1 cellular context compared by ENCODE assay signal in the genomic region with DNA sequence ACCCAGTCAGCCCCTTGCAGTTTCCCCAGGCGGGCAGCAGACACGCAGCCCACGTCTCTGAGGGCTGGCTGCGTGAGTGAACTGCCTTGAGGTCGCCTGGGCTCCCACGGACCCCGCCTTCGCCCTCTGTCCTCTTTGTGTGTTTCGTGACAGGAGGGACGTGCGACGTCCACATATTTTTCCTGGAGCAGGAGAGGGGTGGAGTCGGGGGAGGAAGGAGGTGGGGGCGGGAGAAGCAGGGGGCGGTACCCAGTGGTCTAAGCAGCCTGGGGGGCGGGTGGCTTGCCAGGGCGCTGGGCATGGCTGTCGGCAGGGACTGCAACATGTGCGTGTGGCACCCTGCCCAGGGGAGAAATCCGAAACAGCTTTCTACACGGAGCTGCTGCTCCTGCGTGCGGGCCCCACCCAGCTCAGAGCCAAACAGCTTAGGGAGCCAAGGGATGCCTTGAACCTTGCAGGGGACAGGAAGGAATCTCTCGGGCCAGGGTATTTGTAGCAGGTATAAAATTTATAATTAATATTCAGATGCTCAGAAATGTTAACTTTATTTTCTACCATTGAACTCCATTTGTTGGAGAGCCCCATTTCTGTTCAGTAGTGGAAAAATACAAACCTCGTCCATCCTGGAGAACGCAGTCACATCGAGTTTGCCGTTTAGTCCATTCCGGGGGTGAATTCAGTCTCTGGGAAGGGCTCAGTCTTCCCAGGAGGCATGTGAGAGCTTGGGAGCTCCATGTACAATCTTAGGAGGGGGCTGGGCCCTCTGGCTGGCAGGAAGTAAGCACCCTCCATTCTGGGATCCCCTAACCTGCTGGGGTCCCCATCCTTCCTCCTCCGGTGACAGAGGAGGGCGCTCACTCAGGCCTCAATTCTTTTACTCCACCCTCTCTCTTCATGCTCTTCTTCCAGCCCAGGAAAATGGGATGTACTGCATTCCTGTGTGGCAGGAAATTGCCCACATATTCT.
TF ChIP-seq lines count a peak whose summit lies in the region.

No MANE protein-coding gene starts in this region.

TF ChIP-seq in HEK293, 187 proteins besides CTCF, POLR2A, EP300 and RAD21 (continued from another document and continues in another):
- TF ChIP-seq, protein P1, sequence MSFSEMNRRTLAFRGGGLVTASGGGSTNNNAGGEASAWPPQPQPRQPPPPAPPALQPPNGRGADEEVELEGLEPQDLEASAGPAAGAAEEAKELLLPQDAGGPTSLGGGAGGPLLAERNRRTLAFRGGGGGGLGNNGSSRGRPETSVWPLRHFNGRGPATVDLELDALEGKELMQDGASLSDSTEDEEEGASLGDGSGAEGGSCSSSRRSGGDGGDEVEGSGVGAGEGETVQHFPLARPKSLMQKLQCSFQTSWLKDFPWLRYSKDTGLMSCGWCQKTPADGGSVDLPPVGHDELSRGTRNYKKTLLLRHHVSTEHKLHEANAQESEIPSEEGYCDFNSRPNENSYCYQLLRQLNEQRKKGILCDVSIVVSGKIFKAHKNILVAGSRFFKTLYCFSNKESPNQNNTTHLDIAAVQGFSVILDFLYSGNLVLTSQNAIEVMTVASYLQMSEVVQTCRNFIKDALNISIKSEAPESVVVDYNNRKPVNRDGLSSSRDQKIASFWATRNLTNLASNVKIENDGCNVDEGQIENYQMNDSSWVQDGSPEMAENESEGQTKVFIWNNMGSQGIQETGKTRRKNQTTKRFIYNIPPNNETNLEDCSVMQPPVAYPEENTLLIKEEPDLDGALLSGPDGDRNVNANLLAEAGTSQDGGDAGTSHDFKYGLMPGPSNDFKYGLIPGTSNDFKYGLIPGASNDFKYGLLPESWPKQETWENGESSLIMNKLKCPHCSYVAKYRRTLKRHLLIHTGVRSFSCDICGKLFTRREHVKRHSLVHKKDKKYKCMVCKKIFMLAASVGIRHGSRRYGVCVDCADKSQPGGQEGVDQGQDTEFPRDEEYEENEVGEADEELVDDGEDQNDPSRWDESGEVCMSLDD (tag by site-specific recombination; IDR thresholded peaks at IDR 0.05), result no peak
- TF ChIP-seq ZNF23 (tag by site-specific recombination; IDR thresholded peaks at IDR 0.05; ENCODE audit: borderline replicate concordance) (no peak), ZNF223 (tag by site-specific recombination; IDR thresholded peaks at IDR 0.05) (no peak), ZNF548 (tag by site-specific recombination; IDR thresholded peaks at IDR 0.05) (no peak), ZNF138 (tag by site-specific recombination; IDR thresholded peaks at IDR 0.05; ENCODE audit: borderline replicate concordance) (no peak), ZNF433 (tag by site-specific recombination; IDR thresholded peaks at IDR 0.05; ENCODE audit: low read depth) (no peak), ZBTB1 (tag by site-specific recombination; IDR thresholded peaks at IDR 0.05) (no peak), ZNF292 (tag by site-specific recombination; IDR thresholded peaks at IDR 0.05; ENCODE audit: borderline replicate concordance, low read depth) (no peak), ZNF555 (tag by site-specific recombination; conservative IDR thresholded peaks at IDR 0.05) (no peak), KLF10 (tag by site-specific recombination; IDR thresholded peaks at IDR 0.05) (no peak), ZNF473 (tag by site-specific recombination; IDR thresholded peaks at IDR 0.05) (no peak), ZNF132 (tag by site-specific recombination; IDR thresholded peaks at IDR 0.05; ENCODE audit: borderline replicate concordance) (no peak), ZNF335 (tag by site-specific recombination; conservative IDR thresholded peaks at IDR 0.05) (peak; percentile 70), ZSCAN23 (tag by site-specific recombination; IDR thresholded peaks at IDR 0.05) (no peak), KLF16 (tag by site-specific recombination; IDR thresholded peaks at IDR 0.05) (0 out of 2 replicates have a peak, but pooled peaks have one; percentile 40), BCL11A (tag by site-specific recombination; IDR thresholded peaks at IDR 0.05; ENCODE audit: low read depth) (no peak), TRIM28 (IDR thresholded peaks at IDR 0.05; ENCODE audit: borderline replicate concordance, low read length) (no peak), SCRT1 (tag by site-specific recombination; IDR thresholded peaks at IDR 0.05; ENCODE audit: borderline replicate concordance) (0 out of 2 replicates have a peak, but pooled peaks have one; percentile 33), ZNF571 (tag by site-specific recombination; IDR thresholded peaks at IDR 0.05) (no peak), ZNF366 (tag by site-specific recombination; conservative IDR thresholded peaks at IDR 0.05) (no peak), ZNF404 (tag by site-specific recombination; IDR thresholded peaks at IDR 0.05) (no peak), YY1 (tag by site-specific recombination; IDR thresholded peaks at IDR 0.05) (0 out of 2 replicates have a peak, but pooled peaks have one; percentile 15), ZNF544 (tag by site-specific recombination; IDR thresholded peaks at IDR 0.05) (no peak), ZNF660 (tag by site-specific recombination; IDR thresholded peaks at IDR 0.05) (no peak), ZNF501 (tag by site-specific recombination; IDR thresholded peaks at IDR 0.05) (no peak), TCF7L2 (IDR thresholded peaks at IDR 0.05; ENCODE audit: borderline replicate concordance, low read depth, low read length) (no peak), ZNF654 (tag by site-specific recombination; IDR thresholded peaks at IDR 0.05; ENCODE audit: low read depth) (no peak)
- TF ChIP-seq, protein P2, sequence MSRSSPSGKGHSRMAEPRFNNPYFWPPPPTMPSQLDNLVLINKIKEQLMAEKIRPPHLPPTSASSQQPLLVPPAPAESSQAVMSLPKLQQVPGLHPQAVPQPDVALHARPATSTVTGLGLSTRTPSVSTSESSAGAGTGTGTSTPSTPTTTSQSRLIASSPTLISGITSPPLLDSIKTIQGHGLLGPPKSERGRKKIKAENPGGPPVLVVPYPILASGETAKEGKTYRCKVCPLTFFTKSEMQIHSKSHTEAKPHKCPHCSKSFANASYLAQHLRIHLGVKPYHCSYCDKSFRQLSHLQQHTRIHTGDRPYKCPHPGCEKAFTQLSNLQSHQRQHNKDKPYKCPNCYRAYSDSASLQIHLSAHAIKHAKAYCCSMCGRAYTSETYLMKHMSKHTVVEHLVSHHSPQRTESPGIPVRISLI (tag by site-specific recombination; IDR thresholded peaks at IDR 0.05), result no peak
- TF ChIP-seq, protein P3, sequence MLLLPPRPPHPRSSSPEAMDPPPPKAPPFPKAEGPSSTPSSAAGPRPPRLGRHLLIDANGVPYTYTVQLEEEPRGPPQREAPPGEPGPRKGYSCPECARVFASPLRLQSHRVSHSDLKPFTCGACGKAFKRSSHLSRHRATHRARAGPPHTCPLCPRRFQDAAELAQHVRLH (tag by site-specific recombination; IDR thresholded peaks at IDR 0.05), result no peak
- TF ChIP-seq, protein P4, sequence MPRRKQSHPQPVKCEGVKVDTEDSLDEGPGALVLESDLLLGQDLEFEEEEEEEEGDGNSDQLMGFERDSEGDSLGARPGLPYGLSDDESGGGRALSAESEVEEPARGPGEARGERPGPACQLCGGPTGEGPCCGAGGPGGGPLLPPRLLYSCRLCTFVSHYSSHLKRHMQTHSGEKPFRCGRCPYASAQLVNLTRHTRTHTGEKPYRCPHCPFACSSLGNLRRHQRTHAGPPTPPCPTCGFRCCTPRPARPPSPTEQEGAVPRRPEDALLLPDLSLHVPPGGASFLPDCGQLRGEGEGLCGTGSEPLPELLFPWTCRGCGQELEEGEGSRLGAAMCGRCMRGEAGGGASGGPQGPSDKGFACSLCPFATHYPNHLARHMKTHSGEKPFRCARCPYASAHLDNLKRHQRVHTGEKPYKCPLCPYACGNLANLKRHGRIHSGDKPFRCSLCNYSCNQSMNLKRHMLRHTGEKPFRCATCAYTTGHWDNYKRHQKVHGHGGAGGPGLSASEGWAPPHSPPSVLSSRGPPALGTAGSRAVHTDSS (tag by site-specific recombination; IDR thresholded peaks at IDR 0.05), result no peak
- TF ChIP-seq, protein P5, sequence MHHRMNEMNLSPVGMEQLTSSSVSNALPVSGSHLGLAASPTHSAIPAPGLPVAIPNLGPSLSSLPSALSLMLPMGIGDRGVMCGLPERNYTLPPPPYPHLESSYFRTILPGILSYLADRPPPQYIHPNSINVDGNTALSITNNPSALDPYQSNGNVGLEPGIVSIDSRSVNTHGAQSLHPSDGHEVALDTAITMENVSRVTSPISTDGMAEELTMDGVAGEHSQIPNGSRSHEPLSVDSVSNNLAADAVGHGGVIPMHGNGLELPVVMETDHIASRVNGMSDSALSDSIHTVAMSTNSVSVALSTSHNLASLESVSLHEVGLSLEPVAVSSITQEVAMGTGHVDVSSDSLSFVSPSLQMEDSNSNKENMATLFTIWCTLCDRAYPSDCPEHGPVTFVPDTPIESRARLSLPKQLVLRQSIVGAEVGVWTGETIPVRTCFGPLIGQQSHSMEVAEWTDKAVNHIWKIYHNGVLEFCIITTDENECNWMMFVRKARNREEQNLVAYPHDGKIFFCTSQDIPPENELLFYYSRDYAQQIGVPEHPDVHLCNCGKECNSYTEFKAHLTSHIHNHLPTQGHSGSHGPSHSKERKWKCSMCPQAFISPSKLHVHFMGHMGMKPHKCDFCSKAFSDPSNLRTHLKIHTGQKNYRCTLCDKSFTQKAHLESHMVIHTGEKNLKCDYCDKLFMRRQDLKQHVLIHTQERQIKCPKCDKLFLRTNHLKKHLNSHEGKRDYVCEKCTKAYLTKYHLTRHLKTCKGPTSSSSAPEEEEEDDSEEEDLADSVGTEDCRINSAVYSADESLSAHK (tag by site-specific recombination; IDR thresholded peaks at IDR 0.05), result peak; percentile 59; the same call in 1 of the 2 replicates
- TF ChIP-seq, protein P6, sequence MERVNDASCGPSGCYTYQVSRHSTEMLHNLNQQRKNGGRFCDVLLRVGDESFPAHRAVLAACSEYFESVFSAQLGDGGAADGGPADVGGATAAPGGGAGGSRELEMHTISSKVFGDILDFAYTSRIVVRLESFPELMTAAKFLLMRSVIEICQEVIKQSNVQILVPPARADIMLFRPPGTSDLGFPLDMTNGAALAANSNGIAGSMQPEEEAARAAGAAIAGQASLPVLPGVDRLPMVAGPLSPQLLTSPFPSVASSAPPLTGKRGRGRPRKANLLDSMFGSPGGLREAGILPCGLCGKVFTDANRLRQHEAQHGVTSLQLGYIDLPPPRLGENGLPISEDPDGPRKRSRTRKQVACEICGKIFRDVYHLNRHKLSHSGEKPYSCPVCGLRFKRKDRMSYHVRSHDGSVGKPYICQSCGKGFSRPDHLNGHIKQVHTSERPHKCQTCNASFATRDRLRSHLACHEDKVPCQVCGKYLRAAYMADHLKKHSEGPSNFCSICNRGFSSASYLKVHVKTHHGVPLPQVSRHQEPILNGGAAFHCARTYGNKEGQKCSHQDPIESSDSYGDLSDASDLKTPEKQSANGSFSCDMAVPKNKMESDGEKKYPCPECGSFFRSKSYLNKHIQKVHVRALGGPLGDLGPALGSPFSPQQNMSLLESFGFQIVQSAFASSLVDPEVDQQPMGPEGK (tag by site-specific recombination; IDR thresholded peaks at IDR 0.05), result peak; percentile 50; the same call in 1 of the 2 replicates
- TF ChIP-seq, protein P7, sequence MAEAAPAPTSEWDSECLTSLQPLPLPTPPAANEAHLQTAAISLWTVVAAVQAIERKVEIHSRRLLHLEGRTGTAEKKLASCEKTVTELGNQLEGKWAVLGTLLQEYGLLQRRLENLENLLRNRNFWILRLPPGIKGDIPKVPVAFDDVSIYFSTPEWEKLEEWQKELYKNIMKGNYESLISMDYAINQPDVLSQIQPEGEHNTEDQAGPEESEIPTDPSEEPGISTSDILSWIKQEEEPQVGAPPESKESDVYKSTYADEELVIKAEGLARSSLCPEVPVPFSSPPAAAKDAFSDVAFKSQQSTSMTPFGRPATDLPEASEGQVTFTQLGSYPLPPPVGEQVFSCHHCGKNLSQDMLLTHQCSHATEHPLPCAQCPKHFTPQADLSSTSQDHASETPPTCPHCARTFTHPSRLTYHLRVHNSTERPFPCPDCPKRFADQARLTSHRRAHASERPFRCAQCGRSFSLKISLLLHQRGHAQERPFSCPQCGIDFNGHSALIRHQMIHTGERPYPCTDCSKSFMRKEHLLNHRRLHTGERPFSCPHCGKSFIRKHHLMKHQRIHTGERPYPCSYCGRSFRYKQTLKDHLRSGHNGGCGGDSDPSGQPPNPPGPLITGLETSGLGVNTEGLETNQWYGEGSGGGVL (tag by site-specific recombination; IDR thresholded peaks at IDR 0.05), result peak; percentile 55
- TF ChIP-seq, protein P8, sequence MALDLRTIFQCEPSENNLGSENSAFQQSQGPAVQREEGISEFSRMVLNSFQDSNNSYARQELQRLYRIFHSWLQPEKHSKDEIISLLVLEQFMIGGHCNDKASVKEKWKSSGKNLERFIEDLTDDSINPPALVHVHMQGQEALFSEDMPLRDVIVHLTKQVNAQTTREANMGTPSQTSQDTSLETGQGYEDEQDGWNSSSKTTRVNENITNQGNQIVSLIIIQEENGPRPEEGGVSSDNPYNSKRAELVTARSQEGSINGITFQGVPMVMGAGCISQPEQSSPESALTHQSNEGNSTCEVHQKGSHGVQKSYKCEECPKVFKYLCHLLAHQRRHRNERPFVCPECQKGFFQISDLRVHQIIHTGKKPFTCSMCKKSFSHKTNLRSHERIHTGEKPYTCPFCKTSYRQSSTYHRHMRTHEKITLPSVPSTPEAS (tag by site-specific recombination; IDR thresholded peaks at IDR 0.05), result no peak
- TF ChIP-seq, protein P9, sequence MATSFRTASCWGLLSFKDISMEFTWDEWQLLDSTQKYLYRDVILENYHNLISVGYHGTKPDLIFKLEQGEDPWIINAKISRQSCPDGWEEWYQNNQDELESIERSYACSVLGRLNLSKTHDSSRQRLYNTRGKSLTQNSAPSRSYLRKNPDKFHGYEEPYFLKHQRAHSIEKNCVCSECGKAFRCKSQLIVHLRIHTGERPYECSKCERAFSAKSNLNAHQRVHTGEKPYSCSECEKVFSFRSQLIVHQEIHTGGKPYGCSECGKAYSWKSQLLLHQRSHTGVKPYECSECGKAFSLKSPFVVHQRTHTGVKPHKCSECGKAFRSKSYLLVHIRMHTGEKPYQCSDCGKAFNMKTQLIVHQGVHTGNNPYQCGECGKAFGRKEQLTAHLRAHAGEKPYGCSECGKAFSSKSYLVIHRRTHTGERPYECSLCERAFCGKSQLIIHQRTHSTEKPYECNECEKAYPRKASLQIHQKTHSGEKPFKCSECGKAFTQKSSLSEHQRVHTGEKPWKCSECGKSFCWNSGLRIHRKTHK (tag by site-specific recombination; IDR thresholded peaks at IDR 0.05), result no peak
- TF ChIP-seq, protein P10, sequence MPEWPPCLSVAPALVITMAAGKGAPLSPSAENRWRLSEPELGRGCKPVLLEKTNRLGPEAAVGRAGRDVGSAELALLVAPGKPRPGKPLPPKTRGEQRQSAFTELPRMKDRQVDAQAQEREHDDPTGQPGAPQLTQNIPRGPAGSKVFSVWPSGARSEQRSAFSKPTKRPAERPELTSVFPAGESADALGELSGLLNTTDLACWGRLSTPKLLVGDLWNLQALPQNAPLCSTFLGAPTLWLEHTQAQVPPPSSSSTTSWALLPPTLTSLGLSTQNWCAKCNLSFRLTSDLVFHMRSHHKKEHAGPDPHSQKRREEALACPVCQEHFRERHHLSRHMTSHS (tag by site-specific recombination; IDR thresholded peaks at IDR 0.05), result no peak
